ENCODE assay signal across 20 cellular contexts in genomic region chr17:79535728-79536025, GRCh38.
"Had no signal": no experiment of that assay in that cellular context is flagged by ENCODE, and none has a peak within 500 bp of the region (broad histone marks: within the 10 kb centered on the region; RNA-seq: fewer than 3 reads in every experiment).

No MANE protein-coding gene starts in this region.

- DNase-seq: dermis blood vessel endothelial cell; effector CD4-positive, alpha-beta T cell; effector memory CD4-positive, alpha-beta T cell; foreskin keratinocyte; hypothalamus; immature natural killer cell; islet precursor cell; kidney glomerular epithelial cell; left ventricle myocardium superior; mammary epithelial cell; mesendoderm; midbrain had no signal

- H3K36me3 ChIP-seq: esophagus muscularis mucosa, gastroesophageal sphincter, heart left ventricle, left lung had no signal

- H3K27ac ChIP-seq: coronary artery, esophagus muscularis mucosa, foreskin keratinocyte, gastroesophageal sphincter, heart left ventricle, hepatocyte, left lung had no signal

- H3K9me3 ChIP-seq: esophagus muscularis mucosa, gastroesophageal sphincter, heart left ventricle, left lung had no signal

- H2AFZ ChIP-seq: hepatocyte had no signal

- H3K4me3 ChIP-seq: coronary artery, dorsolateral prefrontal cortex, esophagus muscularis mucosa, gastroesophageal sphincter, heart left ventricle, hepatocyte, left lung, lung had no signal

- H3K4me2 ChIP-seq: hepatocyte had no signal

- H3K4me1 ChIP-seq: esophagus muscularis mucosa, foreskin keratinocyte, gastroesophageal sphincter, heart left ventricle, left lung had no signal

- ATAC-seq: foreskin keratinocyte, gastroesophageal sphincter, heart left ventricle, left lung, left ventricle myocardium superior had no signal

- H3K27me3 ChIP-seq: foreskin keratinocyte, hepatocyte had no signal
